ENCODE assay signal across 9 cellular contexts in genomic region chr14:20986811-20987210, GRCh38. TPM values are rescaled to one million over a fixed set of nuclear protein-coding genes. Genes with fewer than 3 reads are reported as not detected.
DNase-seq lines count a peak whose midpoint lies in the region; ATAC-seq and TF ChIP-seq lines count a peak whose summit lies in the region.
"Had no signal": no experiment of that assay in that cellular context is flagged by ENCODE, and none has a peak within 500 bp of the region (broad histone marks: within the 10 kb centered on the region; RNA-seq: fewer than 3 reads in every experiment).

No MANE protein-coding gene starts in this region.

- DNase-seq in GM04504 (ENCODE audit: low read depth) (peak; percentile 82), ascending aorta (ENCODE audit: low spot score in 2 of 2) (peak in 1 of 2 donors; percentile 80), myocyte (ENCODE audit: low read depth) (peak; percentile 53), NCI-H69 (lab: John Stamatoyannopoulos, UW) (no peak), WTC11 (ENCODE audit: low spot score) (no peak)
- DNase-seq: posterior cingulate gyrus had no signal

- H3K27me3 Mint-ChIP-seq in WTC11 (ENCODE audit: low read depth): peaks cover 11% of the 10 kb centered on the region

- no peak for ATAC-seq in GM18502 (IDR thresholded peaks at IDR 0.05; ENCODE audit: poor library complexity, unreplicated experiment)
- no peak for ATAC-seq in WTC11
- ATAC-seq: GM12878 had no signal

- no peak overlapping the region for H3K27ac Mint-ChIP-seq in WTC11

- peak overlapping the region; percentile 36 to 75 for H3K27ac ChIP-seq in ascending aorta

- peaks cover 0 to 4% of the 10 kb centered on the region in 2 donors for H3K36me3 ChIP-seq in ascending aorta

- TF ChIP-seq CTCF in ascending aorta (IDR thresholded peaks at IDR 0.05) (no peak), WTC11 (IDR thresholded peaks at IDR 0.05) (no peak)

- no peaks in the 10 kb centered on the region for H3K9me3 ChIP-seq in ascending aorta

- intact Hi-C loops in ascending aorta (cut with DNase I): loop anchor here (1.0 to 10.0 kb wide), 7 partner anchors 16 to 655 kb away; partner anchors contain the start of genes CCNB1IP1, HNRNPC, RNASE4 and TEP1

- H3K4me1 Mint-ChIP-seq in WTC11: peaks cover 15% of the 10 kb centered on the region

- H3K27me3 ChIP-seq in ascending aorta: no peaks in the 10 kb centered on the region

- H3K36me3 Mint-ChIP-seq in WTC11: peaks cover 8% of the 10 kb centered on the region

- POLR2A ChIA-PET in WTC11 (lab: Charles Lee): no interaction called here

- no peak overlapping the region for H3K4me3 Mint-ChIP-seq in WTC11
- H3K4me3 Mint-ChIP-seq: central memory CD8-positive, alpha-beta T cell had no signal

- CTCF ChIA-PET in WTC11 (lab: Charles Lee): interaction anchor here (1.8 to 2.3 kb wide), 2 partner anchors 16 to 28 kb away, joined by 4 to 13 read pairs; no protein-coding TSS in a partner anchor

- no peak overlapping the region for H3K4me3 ChIP-seq in ascending aorta
- H3K4me3 ChIP-seq: GM12878 had no signal

- peaks cover 27 to 35% of the 10 kb centered on the region in 2 donors for H3K4me1 ChIP-seq in ascending aorta

- no peaks in the 10 kb centered on the region for H3K9me3 Mint-ChIP-seq in WTC11
- H3K9me3 Mint-ChIP-seq: central memory CD8-positive, alpha-beta T cell had no signal

TF ChIP-seq in WTC11, 78 proteins besides CTCF, POLR2A, EP300 and RAD21 (continues in another document):
- TF ChIP-seq MAX (CRISPR knock-in tag; IDR thresholded peaks at IDR 0.05) (no peak), TEAD4 (CRISPR knock-in tag; IDR thresholded peaks at IDR 0.05) (no peak), EMX1 (CRISPR knock-in tag; IDR thresholded peaks at IDR 0.05) (no peak), ATF6 (CRISPR knock-in tag; IDR thresholded peaks at IDR 0.05) (no peak), RELA (CRISPR knock-in tag; IDR thresholded peaks at IDR 0.05; ENCODE audit: borderline replicate concordance) (no peak), TP53 (CRISPR knock-in tag; IDR thresholded peaks at IDR 0.05) (no peak), GTF2I (CRISPR knock-in tag; conservative IDR thresholded peaks at IDR 0.05) (no peak), AR (CRISPR knock-in tag; IDR thresholded peaks at IDR 0.05) (no peak), ATF2 (CRISPR knock-in tag; IDR thresholded peaks at IDR 0.05; ENCODE audit: borderline replicate concordance, low read depth) (no peak), USF1 (CRISPR knock-in tag; IDR thresholded peaks at IDR 0.05) (no peak), ZNF121 (CRISPR knock-in tag; IDR thresholded peaks at IDR 0.05) (no peak), MXD4 (CRISPR knock-in tag; IDR thresholded peaks at IDR 0.05; ENCODE audit: borderline replicate concordance) (no peak), NR3C1 (CRISPR knock-in tag; conservative IDR thresholded peaks at IDR 0.05; ENCODE audit: low read depth) (no peak), E2F5 (CRISPR knock-in tag; IDR thresholded peaks at IDR 0.05) (no peak), ZBTB43 (CRISPR knock-in tag; IDR thresholded peaks at IDR 0.05) (no peak), RORB (CRISPR knock-in tag; IDR thresholded peaks at IDR 0.05) (no peak), CDX4 (CRISPR knock-in tag; IDR thresholded peaks at IDR 0.05; ENCODE audit: borderline replicate concordance) (no peak)

RNA-seq across cellular contexts. Expression of gene METTL17, which starts 3.0 kb away (rescaled TPM):
- total RNA-seq in ascending aorta (38.8 TPM), myocyte (66.9 and 71.5 TPM in 2 replicates), WTC11 (2021) (79.5 to 98.1 TPM (median 90.8 TPM) in 3 replicates)
- 35.2 TPM for polyA plus RNA-seq in myocyte (2012)

RNA-seq across cellular contexts. Expression of gene SLC39A2, which starts 12.3 kb away (rescaled TPM):
- total RNA-seq in ascending aorta: not detected
- not detected in 2 replicates for total RNA-seq in myocyte
- polyA plus RNA-seq in myocyte (2012): not detected
- total RNA-seq in WTC11 (2021): 0.14 TPM in 1 of 3 replicates, not detected in the others
- total RNA-seq: GM12878 had no signal

RNA-seq across cellular contexts. Expression of gene RNASE2, which starts 31.5 kb away (rescaled TPM):
- not detected for total RNA-seq in ascending aorta
- not detected in 2 replicates for total RNA-seq in myocyte
- polyA plus RNA-seq in myocyte (2012): not detected
- not detected in 3 replicates for total RNA-seq in WTC11 (2021)
- total RNA-seq: GM12878 had no signal
- polyA plus RNA-seq: GM12878 had no signal

RNA-seq across cellular contexts. Expression of gene NDRG2, which starts 38.0 kb away (rescaled TPM):
- total RNA-seq in ascending aorta (216 TPM), myocyte (45.4 and 61.1 TPM in 2 replicates), WTC11 (2021) (28.5 to 32.2 TPM (median 30.1 TPM) in 3 replicates)
- polyA plus RNA-seq in myocyte (2012): 31.5 TPM

RNA-seq across cellular contexts. Expression of gene TPPP2, which starts 43.2 kb away (rescaled TPM):
- not detected for total RNA-seq in ascending aorta
- total RNA-seq in myocyte: not detected in 2 replicates
- polyA plus RNA-seq in myocyte (2012): not detected
- total RNA-seq in WTC11 (2021): 0.35 to 0.60 TPM in 2 of 3 replicates, not detected in the other
- total RNA-seq: GM12878 had no signal
- polyA plus RNA-seq: GM12878 had no signal

Comparison
In these comparisons a context has a peak if more than half of its experiments do, and no peak if none do; other contexts are left out.
1. DNase-seq: peak in GM04504 (single experiment) and myocyte (single experiment); none in NCI-H69 (single experiment) and WTC11 (single experiment).